In genomic region chr17:17557796-17558195, GRCh38 we compare ENCODE assay signal across 15 cellular contexts.
"Had no signal": no experiment of that assay in that cellular context is flagged by ENCODE, and none has a peak within 500 bp of the region (broad histone marks: within the 10 kb centered on the region; RNA-seq: fewer than 3 reads in every experiment).

No MANE protein-coding gene starts in this region.

- H3K27me3 ChIP-seq: adrenal gland, neutrophil had no signal

- H3K36me3 ChIP-seq: adrenal gland, neutrophil had no signal

- H3K27ac ChIP-seq: adrenal gland, neutrophil had no signal

- H3K4me1 ChIP-seq: adrenal gland had no signal

- DNase-seq: activated B cell treated with CpG ODN at 0.5 μM for 24 hours; activated CD4-positive, alpha-beta T cell treated with anti-CD3 and anti-CD28 coated beads, Interleukin-2, amount 10 ng/mL, durations not matched to agents 7 days and 5 days; activated CD8-positive, alpha-beta memory T cell treated with anti-CD3 and anti-CD28 coated beads for 24 hours; activated naive CD4-positive, alpha-beta T cell treated with anti-CD3 and anti-CD28 coated beads, Interleukin-2, amount 50 U/mL, for 16 hours; activated T-cell treated with anti-CD3 and anti-CD28 coated beads for 4 hours; adrenal gland; endodermal cell; erythroblast; glutamatergic neuron; naive B cell; stimulated activated CD4-positive, alpha-beta T cell treated with anti-CD3 and anti-CD28 coated beads, Interleukin-2, amount 100 ng/mL, for 48 hours; stimulated activated naive CD8-positive, alpha-beta T cell treated with anti-CD3 and anti-CD28 coated beads, Interleukin-15, Interleukin-2, amounts not matched to agents 100 U/mL and 50 U/mL, for 24 hours; T-helper 17 cell had no signal

- H3K4me3 ChIP-seq: adrenal gland had no signal

- H3K9me3 ChIP-seq: adrenal gland, neutrophil had no signal

- ATAC-seq: sciatic nerve; stimulated activated naive CD8-positive, alpha-beta T cell treated with anti-CD3 and anti-CD28 coated beads, Interleukin-15, Interleukin-2, amounts not matched to agents 100 U/mL and 50 U/mL, for 24 hours; T-helper 17 cell had no signal
